ENCODE assay signal across 1 cellular context in genomic region chr6:72287801-72288200, GRCh38.
TF ChIP-seq lines count a peak whose summit lies in the region.

No MANE protein-coding gene starts in this region.

TF ChIP-seq in SK-N-SH, 30 proteins besides CTCF, POLR2A, EP300 and RAD21 (continued from another document):
- TF ChIP-seq REST (IDR thresholded peaks at IDR 0.05; ENCODE audit: low read depth, low read length) = no peak
- TF ChIP-seq FOSL2 (IDR thresholded peaks at IDR 0.05; ENCODE audit: borderline replicate concordance, low read depth) = no peak
- no peak for TF ChIP-seq MAX (IDR thresholded peaks at IDR 0.05; ENCODE audit: low read depth)
- no peak for TF ChIP-seq NRF1 (IDR thresholded peaks at IDR 0.05; ENCODE audit: low read depth, low read length)
- TF ChIP-seq EZH2phosphoT487 (IDR thresholded peaks at IDR 0.05; ENCODE audit: borderline replicate concordance, low read depth) = no peak
- no peak for TF ChIP-seq ELF1 (IDR thresholded peaks at IDR 0.05)
- TF ChIP-seq POLR2AphosphoS5 (IDR thresholded peaks at IDR 0.05; ENCODE audit: low read depth, low read length) = no peak
- TF ChIP-seq MXI1 (IDR thresholded peaks at IDR 0.05; ENCODE audit: low read depth, low read length) = no peak
- no peak for TF ChIP-seq ZBTB33 (IDR thresholded peaks at IDR 0.05; ENCODE audit: borderline replicate concordance, low read depth)
